18 cellular contexts compared by ENCODE assay signal in the genomic region with DNA sequence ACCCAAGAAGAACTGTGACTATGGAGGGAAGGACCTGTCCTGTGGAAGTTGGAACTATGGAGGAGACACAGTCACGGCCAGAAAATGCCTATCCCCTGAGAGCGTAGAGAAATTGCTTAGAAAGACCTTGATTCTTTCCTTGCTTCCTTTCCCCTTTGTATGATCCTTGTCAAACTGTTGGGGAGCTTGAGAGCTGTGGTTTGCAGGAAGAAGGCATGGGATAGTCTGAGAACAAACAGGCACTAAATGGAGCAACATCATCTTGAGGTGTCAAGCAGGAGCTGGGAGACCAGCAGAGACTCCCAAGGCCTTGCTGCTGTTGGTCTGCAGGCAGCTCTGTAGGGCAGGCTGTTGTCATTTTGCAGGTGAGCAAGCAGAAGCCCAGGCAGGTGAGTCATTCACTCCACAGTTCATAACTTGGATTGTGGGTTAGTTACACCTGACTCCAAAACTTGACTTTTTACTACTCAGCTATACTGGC.
DNase-seq lines count a peak whose midpoint lies in the region; ATAC-seq and TF ChIP-seq lines count a peak whose summit lies in the region.
"Had no signal": no experiment of that assay in that cellular context is flagged by ENCODE, and none has a peak within 500 bp of the region (broad histone marks: within the 10 kb centered on the region; RNA-seq: fewer than 3 reads in every experiment).

No MANE protein-coding gene starts in this region.

- H3K4me1 ChIP-seq in GM23248 (ENCODE audit: insufficient read depth) (no peaks in the 10 kb centered on the region), left lung (no peaks in the 10 kb centered on the region), gastroesophageal sphincter (no peaks in the 10 kb centered on the region)

- 61 to 62% methylated on average over 2 of the region's 2 CpGs for WGBS in GM23248 (ENCODE audit: low coverage in 1 of 2, low lambda C conversion rate in 2 of 2, missing lambda C conversion rate in 2 of 2), 2 experiments
- 96% methylated on average over 2 of the region's 2 CpGs; no CpG with 5 or more reads in 1 of the 2 donors for WGBS in gastroesophageal sphincter (ENCODE audit: low coverage in 1 of 2), 2 donors

- in situ Hi-C loops in GM23248 (cut with MboI) = no loop called here

- CTCF ChIA-PET in RWPE1 (lab: Yijun Ruan, JAX) = no interaction called here

- ATAC-seq in left lung = peak; percentile 44
- no peak for ATAC-seq in gastroesophageal sphincter
- ATAC-seq: HCT116 had no signal

- no peak overlapping the region for H3K4me2 ChIP-seq in GM23248 (ENCODE audit: unreplicated experiment)

- H3K27me3 ChIP-seq in GM23248 (replicated peaks; ENCODE audit: insufficient read depth) = no peaks in the 10 kb centered on the region
- no peaks in the 10 kb centered on the region for H3K27me3 ChIP-seq in left lung
- no peaks in the 10 kb centered on the region for H3K27me3 ChIP-seq in gastroesophageal sphincter

- H3K27ac ChIP-seq in GM23248 (no peak overlapping the region), RWPE1 (no peak overlapping the region), left lung (no peak overlapping the region), gastroesophageal sphincter (no peak overlapping the region)

- H3K4me3 ChIP-seq in GM23248 (no peak overlapping the region), epithelial cell of esophagus (ENCODE audit: low read length) (no peak overlapping the region), left lung (no peak overlapping the region), gastroesophageal sphincter (no peak overlapping the region)

- H3K9me3 ChIP-seq in GM23248 (ENCODE audit: low read depth) (no peaks in the 10 kb centered on the region), left lung (peaks cover 0 to 2% of the 10 kb centered on the region in 2 donors), gastroesophageal sphincter (no peaks in the 10 kb centered on the region)

- H3K9ac ChIP-seq in GM23248 = no peak overlapping the region

- peak; percentile 21 for DNase-seq in GM23248
- DNase-seq in RWPE1 (ENCODE audit: low spot score) = peak; percentile 1
- DNase-seq in epithelial cell of esophagus (ENCODE audit: low read depth) = peak; percentile 44
- DNase-seq in left lung = no peak
- DNase-seq in NOMO-1 (lab: John Stamatoyannopoulos, UW; ENCODE audit: unreplicated experiment in 2 of 2) = no peak
- DNase-seq in activated CD4-positive, alpha-beta T cell treated with anti-CD3 and anti-CD28 coated beads, Interleukin-2, amount 50 U/mL, for 48 hours = no peak
- DNase-seq in NCI-H1048 (lab: John Stamatoyannopoulos, UW) = no peak
- DNase-seq: Calu3; CD4-positive, CD25-positive, alpha-beta regulatory T cell; DMS79 treated with DMSO at 0.1 percent for 48 hours; GF-D8; MV-4-11; NCI-H1436 treated with DMSO at 0.1 percent for 48 hours; NCI-H2081; NCI-H526; OCI-M1 had no signal

- no peak for TF ChIP-seq EP300 in gastroesophageal sphincter (IDR thresholded peaks at IDR 0.05)

- TF ChIP-seq POLR2A in gastroesophageal sphincter (IDR thresholded peaks at IDR 0.05) = no peak

- intact Hi-C loops in left lung (cut with DNase I) = no loop called here

- no peaks in the 10 kb centered on the region for H3K79me2 ChIP-seq in GM23248 (ENCODE audit: insufficient read depth)

- H3F3A ChIP-seq in GM23248 (ENCODE audit: insufficient read depth) = no peaks in the 10 kb centered on the region

- H2AFZ ChIP-seq in GM23248 = no peak overlapping the region

- no peaks in the 10 kb centered on the region for H4K20me1 ChIP-seq in GM23248 (ENCODE audit: insufficient read depth)

- POLR2A ChIA-PET in RWPE1 (lab: Yijun Ruan, JAX; ENCODE audit: low non-redundant PET) = no interaction called here

- no peaks in the 10 kb centered on the region for H3K36me3 ChIP-seq in GM23248 (ENCODE audit: low read depth)
- H3K36me3 ChIP-seq in left lung = no peaks in the 10 kb centered on the region
- H3K36me3 ChIP-seq in gastroesophageal sphincter = no peaks in the 10 kb centered on the region

- H3K9me2 ChIP-seq in GM23248 (ENCODE audit: insufficient read depth) = no peaks in the 10 kb centered on the region

- TF ChIP-seq CTCF in RWPE1 (conservative IDR thresholded peaks at IDR 0.05; ENCODE audit: low read depth) = no peak
- no peak for TF ChIP-seq CTCF in epithelial cell of esophagus (IDR thresholded peaks at IDR 0.05; ENCODE audit: insufficient read depth, low read depth, low read length, missing control alignments)
- TF ChIP-seq CTCF in left lung (IDR thresholded peaks at IDR 0.05) = no peak
- no peak for TF ChIP-seq CTCF in gastroesophageal sphincter (IDR thresholded peaks at IDR 0.05)

Comparison
In these comparisons a context has a peak if more than half of its experiments do, and no peak if none do; other contexts are left out.
1. DNase-seq: peak in GM23248 (single experiment), RWPE1 (single experiment) and epithelial cell of esophagus (single experiment); none in left lung (0 of 2), NOMO-1 (0 of 2), activated CD4-positive, alpha-beta T cell treated with anti-CD3 and anti-CD28 coated beads, Interleukin-2, amount 50 U/mL, for 48 hours (0 of 2) and NCI-H1048 (single experiment).